1 cellular context compared by ENCODE assay signal in the genomic region with DNA sequence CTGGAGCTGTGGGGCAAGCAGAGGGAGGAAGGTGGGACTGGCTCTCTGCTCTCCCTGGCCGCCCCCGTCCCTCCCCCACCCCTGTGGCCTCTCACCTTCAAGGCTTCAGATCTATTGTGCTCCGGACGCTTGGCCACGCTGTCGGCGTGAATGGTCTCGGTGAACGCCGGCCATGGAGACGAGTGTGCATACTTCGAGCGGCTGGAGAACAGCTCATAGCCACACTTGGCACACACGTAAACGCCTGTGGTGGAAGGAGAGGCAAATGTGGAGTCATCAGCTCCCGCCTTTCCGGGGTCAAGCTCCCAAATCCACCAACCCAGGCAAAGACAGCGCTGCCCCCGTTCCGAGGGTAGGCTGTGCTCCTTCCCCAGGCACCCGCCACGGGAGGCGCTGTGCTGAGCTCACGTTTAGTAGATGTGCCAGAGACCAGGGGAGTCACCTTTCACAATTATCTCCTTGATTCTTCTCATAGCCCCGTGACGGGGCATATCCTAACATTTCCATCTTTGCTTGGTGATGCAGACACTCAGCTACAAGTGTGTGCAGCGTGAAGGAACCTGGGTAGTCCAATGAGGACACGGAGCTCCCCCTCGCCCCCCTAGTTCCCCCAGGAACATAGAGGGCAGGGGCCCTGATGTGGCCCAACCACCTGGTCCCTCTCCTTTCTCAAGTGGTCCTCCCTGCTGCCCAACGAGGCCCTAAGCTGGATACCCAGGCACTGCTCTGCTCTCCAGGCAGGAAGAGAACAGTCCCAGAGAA.
A peak's percentile ranks its signal among the peaks of the same experiment; 100 is the strongest.
TF ChIP-seq lines count a peak whose summit lies in the region.

No MANE protein-coding gene starts in this region.

TF ChIP-seq in HepG2, 621 proteins besides CTCF, POLR2A, EP300 and RAD21 (continues in another document):
- peak; percentile 22; the same call in 1 of the 2 replicates for TF ChIP-seq KDM2A (CRISPR knock-in tag; IDR thresholded peaks at IDR 0.05; ENCODE audit: borderline replicate concordance, low read depth)
- TF ChIP-seq, protein P1, sequence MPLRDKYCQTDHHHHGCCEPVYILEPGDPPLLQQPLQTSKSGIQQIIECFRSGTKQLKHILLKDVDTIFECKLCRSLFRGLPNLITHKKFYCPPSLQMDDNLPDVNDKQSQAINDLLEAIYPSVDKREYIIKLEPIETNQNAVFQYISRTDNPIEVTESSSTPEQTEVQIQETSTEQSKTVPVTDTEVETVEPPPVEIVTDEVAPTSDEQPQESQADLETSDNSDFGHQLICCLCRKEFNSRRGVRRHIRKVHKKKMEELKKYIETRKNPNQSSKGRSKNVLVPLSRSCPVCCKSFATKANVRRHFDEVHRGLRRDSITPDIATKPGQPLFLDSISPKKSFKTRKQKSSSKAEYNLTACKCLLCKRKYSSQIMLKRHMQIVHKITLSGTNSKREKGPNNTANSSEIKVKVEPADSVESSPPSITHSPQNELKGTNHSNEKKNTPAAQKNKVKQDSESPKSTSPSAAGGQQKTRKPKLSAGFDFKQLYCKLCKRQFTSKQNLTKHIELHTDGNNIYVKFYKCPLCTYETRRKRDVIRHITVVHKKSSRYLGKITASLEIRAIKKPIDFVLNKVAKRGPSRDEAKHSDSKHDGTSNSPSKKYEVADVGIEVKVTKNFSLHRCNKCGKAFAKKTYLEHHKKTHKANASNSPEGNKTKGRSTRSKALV (CRISPR knock-in tag; IDR thresholded peaks at IDR 0.05), result no peak
- no peak for TF ChIP-seq MED13 (CRISPR knock-in tag; IDR thresholded peaks at IDR 0.05)
- no peak for TF ChIP-seq SETDB1 (CRISPR knock-in tag; IDR thresholded peaks at IDR 0.05; ENCODE audit: borderline replicate concordance)
- TF ChIP-seq MTF1 (CRISPR knock-in tag; IDR thresholded peaks at IDR 0.05), result no peak
- peak in 1 of 2 experiments; percentile 8; a peak in 2 of 4 replicates for TF ChIP-seq KLF16 (CRISPR knock-in tag; IDR thresholded peaks at IDR 0.05)
- TF ChIP-seq, protein P2, sequence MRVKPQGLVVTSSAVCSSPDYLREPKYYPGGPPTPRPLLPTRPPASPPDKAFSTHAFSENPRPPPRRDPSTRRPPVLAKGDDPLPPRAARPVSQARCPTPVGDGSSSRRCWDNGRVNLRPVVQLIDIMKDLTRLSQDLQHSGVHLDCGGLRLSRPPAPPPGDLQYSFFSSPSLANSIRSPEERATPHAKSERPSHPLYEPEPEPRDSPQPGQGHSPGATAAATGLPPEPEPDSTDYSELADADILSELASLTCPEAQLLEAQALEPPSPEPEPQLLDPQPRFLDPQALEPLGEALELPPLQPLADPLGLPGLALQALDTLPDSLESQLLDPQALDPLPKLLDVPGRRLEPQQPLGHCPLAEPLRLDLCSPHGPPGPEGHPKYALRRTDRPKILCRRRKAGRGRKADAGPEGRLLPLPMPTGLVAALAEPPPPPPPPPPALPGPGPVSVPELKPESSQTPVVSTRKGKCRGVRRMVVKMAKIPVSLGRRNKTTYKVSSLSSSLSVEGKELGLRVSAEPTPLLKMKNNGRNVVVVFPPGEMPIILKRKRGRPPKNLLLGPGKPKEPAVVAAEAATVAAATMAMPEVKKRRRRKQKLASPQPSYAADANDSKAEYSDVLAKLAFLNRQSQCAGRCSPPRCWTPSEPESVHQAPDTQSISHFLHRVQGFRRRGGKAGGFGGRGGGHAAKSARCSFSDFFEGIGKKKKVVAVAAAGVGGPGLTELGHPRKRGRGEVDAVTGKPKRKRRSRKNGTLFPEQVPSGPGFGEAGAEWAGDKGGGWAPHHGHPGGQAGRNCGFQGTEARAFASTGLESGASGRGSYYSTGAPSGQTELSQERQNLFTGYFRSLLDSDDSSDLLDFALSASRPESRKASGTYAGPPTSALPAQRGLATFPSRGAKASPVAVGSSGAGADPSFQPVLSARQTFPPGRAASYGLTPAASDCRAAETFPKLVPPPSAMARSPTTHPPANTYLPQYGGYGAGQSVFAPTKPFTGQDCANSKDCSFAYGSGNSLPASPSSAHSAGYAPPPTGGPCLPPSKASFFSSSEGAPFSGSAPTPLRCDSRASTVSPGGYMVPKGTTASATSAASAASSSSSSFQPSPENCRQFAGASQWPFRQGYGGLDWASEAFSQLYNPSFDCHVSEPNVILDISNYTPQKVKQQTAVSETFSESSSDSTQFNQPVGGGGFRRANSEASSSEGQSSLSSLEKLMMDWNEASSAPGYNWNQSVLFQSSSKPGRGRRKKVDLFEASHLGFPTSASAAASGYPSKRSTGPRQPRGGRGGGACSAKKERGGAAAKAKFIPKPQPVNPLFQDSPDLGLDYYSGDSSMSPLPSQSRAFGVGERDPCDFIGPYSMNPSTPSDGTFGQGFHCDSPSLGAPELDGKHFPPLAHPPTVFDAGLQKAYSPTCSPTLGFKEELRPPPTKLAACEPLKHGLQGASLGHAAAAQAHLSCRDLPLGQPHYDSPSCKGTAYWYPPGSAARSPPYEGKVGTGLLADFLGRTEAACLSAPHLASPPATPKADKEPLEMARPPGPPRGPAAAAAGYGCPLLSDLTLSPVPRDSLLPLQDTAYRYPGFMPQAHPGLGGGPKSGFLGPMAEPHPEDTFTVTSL (CRISPR knock-in tag; IDR thresholded peaks at IDR 0.05; ENCODE audit: borderline replicate concordance), result no peak
- no peak for TF ChIP-seq ZNF256 (CRISPR knock-in tag; conservative IDR thresholded peaks at IDR 0.05)
- TF ChIP-seq CREB1 (IDR thresholded peaks at IDR 0.05), result 0 out of 2 replicates have a peak, but pooled peaks have one; percentile 19
- no peak for TF ChIP-seq CREB1 (CRISPR knock-in tag; IDR thresholded peaks at IDR 0.05)
- TF ChIP-seq, protein P3, sequence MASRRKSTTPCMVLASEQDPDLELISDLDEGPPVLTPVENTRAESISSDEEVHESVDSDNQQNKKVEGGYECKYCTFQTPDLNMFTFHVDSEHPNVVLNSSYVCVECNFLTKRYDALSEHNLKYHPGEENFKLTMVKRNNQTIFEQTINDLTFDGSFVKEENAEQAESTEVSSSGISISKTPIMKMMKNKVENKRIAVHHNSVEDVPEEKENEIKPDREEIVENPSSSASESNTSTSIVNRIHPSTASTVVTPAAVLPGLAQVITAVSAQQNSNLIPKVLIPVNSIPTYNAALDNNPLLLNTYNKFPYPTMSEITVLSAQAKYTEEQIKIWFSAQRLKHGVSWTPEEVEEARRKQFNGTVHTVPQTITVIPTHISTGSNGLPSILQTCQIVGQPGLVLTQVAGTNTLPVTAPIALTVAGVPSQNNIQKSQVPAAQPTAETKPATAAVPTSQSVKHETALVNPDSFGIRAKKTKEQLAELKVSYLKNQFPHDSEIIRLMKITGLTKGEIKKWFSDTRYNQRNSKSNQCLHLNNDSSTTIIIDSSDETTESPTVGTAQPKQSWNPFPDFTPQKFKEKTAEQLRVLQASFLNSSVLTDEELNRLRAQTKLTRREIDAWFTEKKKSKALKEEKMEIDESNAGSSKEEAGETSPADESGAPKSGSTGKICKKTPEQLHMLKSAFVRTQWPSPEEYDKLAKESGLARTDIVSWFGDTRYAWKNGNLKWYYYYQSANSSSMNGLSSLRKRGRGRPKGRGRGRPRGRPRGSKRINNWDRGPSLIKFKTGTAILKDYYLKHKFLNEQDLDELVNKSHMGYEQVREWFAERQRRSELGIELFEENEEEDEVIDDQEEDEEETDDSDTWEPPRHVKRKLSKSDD (CRISPR knock-in tag; IDR thresholded peaks at IDR 0.05; ENCODE audit: low read depth), result peak; percentile 52; the same call in 1 of the 2 replicates
- peak; percentile 38 for TF ChIP-seq FOSL2 (CRISPR knock-in tag; IDR thresholded peaks at IDR 0.05)
- TF ChIP-seq ZC3H13 (CRISPR knock-in tag; IDR thresholded peaks at IDR 0.05), result 0 out of 2 replicates have a peak, but pooled peaks have one; percentile 44
- TF ChIP-seq MAFK (conservative IDR thresholded peaks at IDR 0.05 in 1 of 2, IDR thresholded peaks at IDR 0.05 in 1 of 2; ENCODE audit: low read length in 2 of 2), result no peak
- TF ChIP-seq POLR2G (IDR thresholded peaks at IDR 0.05; ENCODE audit: low read depth, low read length), result peak; percentile 52; the same call in 1 of the 2 replicates
- peak; percentile 51 for TF ChIP-seq NFYB (CRISPR knock-in tag; IDR thresholded peaks at IDR 0.05)
- TF ChIP-seq U2AF2 (IDR thresholded peaks at IDR 0.05; ENCODE audit: low read depth, low read length), result no peak
- peak; percentile 23; the same call in 1 of the 2 replicates for TF ChIP-seq KLF6 (CRISPR knock-in tag; IDR thresholded peaks at IDR 0.05)
- 0 out of 2 replicates have a peak, but pooled peaks have one; percentile 23 for TF ChIP-seq ZNF768 (CRISPR knock-in tag; IDR thresholded peaks at IDR 0.05)
- no peak for TF ChIP-seq MTA1 (CRISPR knock-in tag; IDR thresholded peaks at IDR 0.05; ENCODE audit: borderline replicate concordance)
- TF ChIP-seq GABPB1 (CRISPR knock-in tag; IDR thresholded peaks at IDR 0.05), result 0 out of 2 replicates have a peak, but pooled peaks have one; percentile 7
- TF ChIP-seq SMARCE1 (IDR thresholded peaks at IDR 0.05; ENCODE audit: borderline replicate concordance), result no peak
- TF ChIP-seq KAT8 (CRISPR knock-in tag; IDR thresholded peaks at IDR 0.05), result no peak
- peak; percentile 47 for TF ChIP-seq HNRNPLL (IDR thresholded peaks at IDR 0.05; ENCODE audit: low read depth, low read length, poor library complexity, severe bottlenecking)
- TF ChIP-seq, protein P4, sequence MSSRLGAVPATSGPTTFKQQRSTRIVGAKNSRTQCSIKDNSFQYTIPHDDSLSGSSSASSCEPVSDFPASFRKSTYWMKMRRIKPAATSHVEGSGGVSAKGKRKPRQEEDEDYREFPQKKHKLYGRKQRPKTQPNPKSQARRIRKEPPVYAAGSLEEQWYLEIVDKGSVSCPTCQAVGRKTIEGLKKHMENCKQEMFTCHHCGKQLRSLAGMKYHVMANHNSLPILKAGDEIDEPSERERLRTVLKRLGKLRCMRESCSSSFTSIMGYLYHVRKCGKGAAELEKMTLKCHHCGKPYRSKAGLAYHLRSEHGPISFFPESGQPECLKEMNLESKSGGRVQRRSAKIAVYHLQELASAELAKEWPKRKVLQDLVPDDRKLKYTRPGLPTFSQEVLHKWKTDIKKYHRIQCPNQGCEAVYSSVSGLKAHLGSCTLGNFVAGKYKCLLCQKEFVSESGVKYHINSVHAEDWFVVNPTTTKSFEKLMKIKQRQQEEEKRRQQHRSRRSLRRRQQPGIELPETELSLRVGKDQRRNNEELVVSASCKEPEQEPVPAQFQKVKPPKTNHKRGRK (CRISPR knock-in tag; IDR thresholded peaks at IDR 0.05), result no peak
- 0 out of 2 replicates have a peak, but pooled peaks have one; percentile 31 for TF ChIP-seq ZNF607 (CRISPR knock-in tag; IDR thresholded peaks at IDR 0.05; ENCODE audit: borderline replicate concordance)
- TF ChIP-seq NFIB (CRISPR knock-in tag; IDR thresholded peaks at IDR 0.05; ENCODE audit: borderline replicate concordance), result no peak
- TF ChIP-seq, protein P5, sequence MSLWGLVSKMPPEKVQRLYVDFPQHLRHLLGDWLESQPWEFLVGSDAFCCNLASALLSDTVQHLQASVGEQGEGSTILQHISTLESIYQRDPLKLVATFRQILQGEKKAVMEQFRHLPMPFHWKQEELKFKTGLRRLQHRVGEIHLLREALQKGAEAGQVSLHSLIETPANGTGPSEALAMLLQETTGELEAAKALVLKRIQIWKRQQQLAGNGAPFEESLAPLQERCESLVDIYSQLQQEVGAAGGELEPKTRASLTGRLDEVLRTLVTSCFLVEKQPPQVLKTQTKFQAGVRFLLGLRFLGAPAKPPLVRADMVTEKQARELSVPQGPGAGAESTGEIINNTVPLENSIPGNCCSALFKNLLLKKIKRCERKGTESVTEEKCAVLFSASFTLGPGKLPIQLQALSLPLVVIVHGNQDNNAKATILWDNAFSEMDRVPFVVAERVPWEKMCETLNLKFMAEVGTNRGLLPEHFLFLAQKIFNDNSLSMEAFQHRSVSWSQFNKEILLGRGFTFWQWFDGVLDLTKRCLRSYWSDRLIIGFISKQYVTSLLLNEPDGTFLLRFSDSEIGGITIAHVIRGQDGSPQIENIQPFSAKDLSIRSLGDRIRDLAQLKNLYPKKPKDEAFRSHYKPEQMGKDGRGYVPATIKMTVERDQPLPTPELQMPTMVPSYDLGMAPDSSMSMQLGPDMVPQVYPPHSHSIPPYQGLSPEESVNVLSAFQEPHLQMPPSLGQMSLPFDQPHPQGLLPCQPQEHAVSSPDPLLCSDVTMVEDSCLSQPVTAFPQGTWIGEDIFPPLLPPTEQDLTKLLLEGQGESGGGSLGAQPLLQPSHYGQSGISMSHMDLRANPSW (CRISPR knock-in tag; IDR thresholded peaks at IDR 0.05; ENCODE audit: borderline replicate concordance), result 0 out of 2 replicates have a peak, but pooled peaks have one; percentile 78
- TF ChIP-seq MBD4 (IDR thresholded peaks at IDR 0.05; ENCODE audit: borderline replicate concordance, low read length), result no peak
- 0 out of 2 replicates have a peak, but pooled peaks have one; percentile 24 for TF ChIP-seq CHD4 (IDR thresholded peaks at IDR 0.05; ENCODE audit: borderline replicate concordance, low read length)
- peak; percentile 58 for TF ChIP-seq BRD4 (CRISPR knock-in tag; IDR thresholded peaks at IDR 0.05)
- TF ChIP-seq, protein P6, sequence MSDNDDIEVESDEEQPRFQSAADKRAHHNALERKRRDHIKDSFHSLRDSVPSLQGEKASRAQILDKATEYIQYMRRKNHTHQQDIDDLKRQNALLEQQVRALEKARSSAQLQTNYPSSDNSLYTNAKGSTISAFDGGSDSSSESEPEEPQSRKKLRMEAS (IDR thresholded peaks at IDR 0.05), result peak; percentile 59; the same call in 1 of the 2 replicates
- 0 out of 2 replicates have a peak, but pooled peaks have one; percentile 48 for TF ChIP-seq YEATS4 (CRISPR knock-in tag; IDR thresholded peaks at IDR 0.05; ENCODE audit: borderline replicate concordance)
- peak; percentile 70 for TF ChIP-seq ZNF263 (CRISPR knock-in tag; IDR thresholded peaks at IDR 0.05)
